ENCODE assay signal across 17 cellular contexts in the genomic region with DNA sequence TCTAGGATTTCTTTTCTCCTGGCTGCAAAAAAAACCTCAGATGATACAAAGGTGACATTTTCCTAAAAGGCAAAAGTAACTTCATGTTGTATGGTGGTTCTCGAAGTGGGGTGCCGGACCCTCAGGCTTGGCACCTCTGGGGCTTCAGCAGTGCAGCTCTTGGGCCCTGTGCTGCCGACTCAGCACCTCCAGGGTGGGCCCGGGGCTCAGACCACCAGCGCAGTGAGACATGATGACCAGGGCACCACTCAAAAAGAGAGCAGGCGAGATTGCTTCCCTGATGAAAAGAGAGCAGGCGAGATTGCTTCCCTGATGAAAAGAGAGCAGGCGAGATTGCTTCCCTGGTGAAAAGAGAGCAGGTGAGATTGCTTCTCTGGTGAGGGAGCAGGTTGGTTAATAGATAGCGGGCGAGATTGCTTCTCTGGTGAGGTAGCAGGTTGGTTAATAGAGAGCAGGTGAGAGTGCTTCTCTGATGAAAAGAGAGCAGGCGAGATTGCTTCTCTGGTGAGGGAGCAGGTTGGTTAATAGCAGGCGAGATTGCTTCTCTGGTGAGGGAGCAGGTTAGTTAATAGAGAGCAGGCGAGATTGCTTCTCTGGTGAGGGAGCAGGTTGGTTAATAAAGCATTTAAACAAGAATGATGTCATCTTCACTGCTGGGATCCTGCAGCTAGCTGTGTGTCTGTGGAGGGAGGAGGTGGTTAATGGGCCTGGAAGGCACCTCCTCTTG.
DNase-seq lines count a peak whose midpoint lies in the region; ATAC-seq, FAIRE-seq and TF ChIP-seq lines count a peak whose summit lies in the region.
"Had no signal": no experiment of that assay in that cellular context is flagged by ENCODE, and none has a peak within 500 bp of the region (broad histone marks: within the 10 kb centered on the region; RNA-seq: fewer than 3 reads in every experiment).

No MANE protein-coding gene starts in this region.

- no peak for TF ChIP-seq CTCF in VCaP (conservative IDR thresholded peaks at IDR 0.05)
- no peak for TF ChIP-seq CTCF in spleen (IDR thresholded peaks at IDR 0.05 in 8 of 11, conservative IDR thresholded peaks at IDR 0.05 in 3 of 11)

- no peaks in the 10 kb centered on the region for H3K27me3 ChIP-seq in spleen (replicated peaks in 1 of 7)
- H3K27me3 ChIP-seq in mesenchymal stem cell (ENCODE audit: control insufficient read depth in 1 of 2, insufficient read depth in 1 of 2, low read length in 2 of 2), result no peaks in the 10 kb centered on the region
- H3K27me3 ChIP-seq: ascending aorta, SJSA1 had no signal

- H4K91ac ChIP-seq in mesenchymal stem cell (ENCODE audit: low read length), result no peak overlapping the region

- H2BK120ac ChIP-seq in mesenchymal stem cell (ENCODE audit: low read depth, low read length), result no peak overlapping the region

- H2BK5ac ChIP-seq in mesenchymal stem cell (ENCODE audit: low read depth, low read length, poor library complexity, severe bottlenecking), result no peak overlapping the region

- ATAC-seq in activated naive CD8-positive, alpha-beta T cell treated with anti-CD3 and anti-CD28 coated beads, Interleukin-2, amount 10 ng/mL, durations not matched to agents 7 days and 5 days (ENCODE audit: low read depth), result no peak
- ATAC-seq in activated naive CD8-positive, alpha-beta T cell treated with anti-CD3 and anti-CD28 coated beads, Interleukin-2, amount 50 U/mL, for 24 hours, result no peak
- ATAC-seq: esophagus mucosa had no signal

- intact Hi-C loops in spleen (cut with DNase I; ENCODE audit: low total_unique reads), result no loop called here

- H3K4ac ChIP-seq in mesenchymal stem cell (ENCODE audit: low read depth in 1 of 2, low read length in 2 of 2), result no peak overlapping the region

- H3K36me3 ChIP-seq in spleen, result peaks cover 0 to 100% (median 84%) of the 10 kb centered on the region in 6 donors
- peaks cover 58 to 76% of the 10 kb centered on the region in 2 experiments for H3K36me3 ChIP-seq in mesenchymal stem cell (ENCODE audit: control insufficient read depth in 1 of 2, insufficient read depth in 2 of 2, low read depth in 1 of 2, low read length in 2 of 2)

- no peaks in the 10 kb centered on the region for H3K27me3 Mint-ChIP-seq in activated naive CD8-positive, alpha-beta T cell treated with anti-CD3 and anti-CD28 coated beads, Interleukin-2, amount 10 ng/mL, durations not matched to agents 7 days and 5 days
- H3K27me3 Mint-ChIP-seq in activated naive CD8-positive, alpha-beta T cell treated with anti-CD3 and anti-CD28 coated beads, Interleukin-2, amount 50 U/mL, for 24 hours, result no peaks in the 10 kb centered on the region

- no peak overlapping the region for H3K23ac ChIP-seq in mesenchymal stem cell (ENCODE audit: low read length in 2 of 2)

- H3K36me3 Mint-ChIP-seq in activated naive CD8-positive, alpha-beta T cell treated with anti-CD3 and anti-CD28 coated beads, Interleukin-2, amount 10 ng/mL, durations not matched to agents 7 days and 5 days, result peaks cover 21% of the 10 kb centered on the region
- H3K36me3 Mint-ChIP-seq in activated naive CD8-positive, alpha-beta T cell treated with anti-CD3 and anti-CD28 coated beads, Interleukin-2, amount 50 U/mL, for 24 hours (ENCODE audit: low read depth), result peaks cover 38% of the 10 kb centered on the region

- H3K27ac ChIP-seq in VCaP (peak overlapping the region; percentile 74), spleen (no peak overlapping the region), mesenchymal stem cell (ENCODE audit: low read length, poor library complexity, severe bottlenecking) (no peak overlapping the region)
- H3K27ac ChIP-seq: ascending aorta, prostate gland, SJSA1 had no signal

- H2AK5ac ChIP-seq in mesenchymal stem cell (ENCODE audit: low read length, severe bottlenecking), result no peak overlapping the region

- H3K9me3 ChIP-seq in spleen (peaks cover 0 to 6% (median under 1%) of the 10 kb centered on the region in 8 donors), mesenchymal stem cell (ENCODE audit: control insufficient read depth, low read length) (peaks cover 4% of the 10 kb centered on the region)
- H3K9me3 ChIP-seq: prostate gland had no signal

- no peak overlapping the region for H3K14ac ChIP-seq in mesenchymal stem cell (ENCODE audit: low read length in 2 of 2)

- no peak overlapping the region for H2BK15ac ChIP-seq in mesenchymal stem cell (ENCODE audit: low read depth, poor library complexity, severe bottlenecking)

- FAIRE-seq in GM12892 (lab: Jason Lieb, UNC), result no peak
- FAIRE-seq: islet of Langerhans had no signal

- DNase-seq in activated naive CD8-positive, alpha-beta T cell treated with anti-CD3 and anti-CD28 coated beads, Interleukin-2, amount 10 ng/mL, durations not matched to agents 7 days and 5 days, result peak; percentile 24
- no peak for DNase-seq in activated naive CD8-positive, alpha-beta T cell treated with anti-CD3 and anti-CD28 coated beads, Interleukin-2, amount 50 U/mL, for 24 hours
- peak; percentile 30 for DNase-seq in kidney tubule cell (ENCODE audit: low spot score)
- DNase-seq in spleen, result peak; percentile 38
- no peak for DNase-seq in mesenchymal stem cell
- DNase-seq in GM12892 (ENCODE audit: insufficient read length), result no peak
- DNase-seq in middle frontal gyrus (ENCODE audit: extremely low spot score, low spot score), result no peak
- DNase-seq: activated CD4-positive, alpha-beta T cell treated with anti-CD3 and anti-CD28 coated beads, Interleukin-2, amount 50 U/mL, for 1 hour; activated T-cell treated with anti-CD3 and anti-CD28 coated beads, Interleukin-2, amount 50 U/mL, for 72 hours; AML-193; NCI-H1105 treated with DMSO at 0.1 percent for 48 hours had no signal

- no peaks in the 10 kb centered on the region for H3K4me1 Mint-ChIP-seq in activated naive CD8-positive, alpha-beta T cell treated with anti-CD3 and anti-CD28 coated beads, Interleukin-2, amount 10 ng/mL, durations not matched to agents 7 days and 5 days
- H3K4me1 Mint-ChIP-seq in activated naive CD8-positive, alpha-beta T cell treated with anti-CD3 and anti-CD28 coated beads, Interleukin-2, amount 50 U/mL, for 24 hours, result no peaks in the 10 kb centered on the region

- no peak overlapping the region for H3K4me3 Mint-ChIP-seq in activated naive CD8-positive, alpha-beta T cell treated with anti-CD3 and anti-CD28 coated beads, Interleukin-2, amount 10 ng/mL, durations not matched to agents 7 days and 5 days
- no peak overlapping the region for H3K4me3 Mint-ChIP-seq in activated naive CD8-positive, alpha-beta T cell treated with anti-CD3 and anti-CD28 coated beads, Interleukin-2, amount 50 U/mL, for 24 hours
- H3K4me3 Mint-ChIP-seq: activated T-cell treated with anti-CD3 and anti-CD28 coated beads, Interleukin-2, amount 50 U/mL, for 72 hours had no signal

- POLR2A ChIA-PET in activated naive CD8-positive, alpha-beta T cell treated with anti-CD3 and anti-CD28 coated beads, Interleukin-2, amount 10 ng/mL, durations not matched to agents 7 days and 5 days (lab: Charles Lee), result no interaction called here

- 88 to 96% (median 95%) methylated on average over 13 of the region's 13 CpGs for WGBS in spleen, 5 donors
- WGBS in mesenchymal stem cell, result 94% methylated on average over 13 of the region's 13 CpGs

- TF ChIP-seq POLR2A in spleen (IDR thresholded peaks at IDR 0.05) (no peak), GM12892 (IDR thresholded peaks at IDR 0.05; ENCODE audit: low read depth, low read length) (no peak)

- no peak overlapping the region for H3K18ac ChIP-seq in mesenchymal stem cell (ENCODE audit: low read depth in 1 of 2, low read length in 2 of 2)

- H3K79me1 ChIP-seq in mesenchymal stem cell (replicated peaks; ENCODE audit: low read length, poor library complexity, severe bottlenecking), result peaks cover 3% of the 10 kb centered on the region

- H2AFZ ChIP-seq in mesenchymal stem cell (ENCODE audit: low read depth, low read length), result no peak overlapping the region

- no peak overlapping the region for H4K8ac ChIP-seq in mesenchymal stem cell (ENCODE audit: low read length)

- H3K4me1 ChIP-seq in spleen (no peaks in the 10 kb centered on the region), mesenchymal stem cell (ENCODE audit: control insufficient read depth, insufficient read depth, low read depth, low read length) (peaks cover 15% of the 10 kb centered on the region)
- H3K4me1 ChIP-seq: ascending aorta, prostate gland, SJSA1 had no signal

- no peak overlapping the region for H3K4me2 ChIP-seq in mesenchymal stem cell (ENCODE audit: low read length, poor library complexity, severe bottlenecking)

- peaks cover under 1% of the 10 kb centered on the region for H3K9me3 Mint-ChIP-seq in activated naive CD8-positive, alpha-beta T cell treated with anti-CD3 and anti-CD28 coated beads, Interleukin-2, amount 10 ng/mL, durations not matched to agents 7 days and 5 days
- H3K9me3 Mint-ChIP-seq in activated naive CD8-positive, alpha-beta T cell treated with anti-CD3 and anti-CD28 coated beads, Interleukin-2, amount 50 U/mL, for 24 hours, result peaks cover under 1% of the 10 kb centered on the region
- H3K9me3 Mint-ChIP-seq: activated T-cell treated with anti-CD3 and anti-CD28 coated beads, Interleukin-2, amount 50 U/mL, for 72 hours had no signal

- H3K9ac ChIP-seq in mesenchymal stem cell (ENCODE audit: low read length), result no peak overlapping the region

- H3K4me3 ChIP-seq in spleen, result no peak overlapping the region
- H3K4me3 ChIP-seq in mesenchymal stem cell (ENCODE audit: insufficient read depth in 1 of 2, low read depth in 1 of 2, low read length in 2 of 2), result no peak overlapping the region
- H3K4me3 ChIP-seq: ascending aorta, prostate gland, SJSA1 had no signal

- no peak overlapping the region for H3K27ac Mint-ChIP-seq in activated naive CD8-positive, alpha-beta T cell treated with anti-CD3 and anti-CD28 coated beads, Interleukin-2, amount 10 ng/mL, durations not matched to agents 7 days and 5 days
- H3K27ac Mint-ChIP-seq in activated naive CD8-positive, alpha-beta T cell treated with anti-CD3 and anti-CD28 coated beads, Interleukin-2, amount 50 U/mL, for 24 hours, result no peak overlapping the region
- H3K27ac Mint-ChIP-seq: activated T-cell treated with anti-CD3 and anti-CD28 coated beads, Interleukin-2, amount 50 U/mL, for 72 hours had no signal

- no peak overlapping the region for H2BK12ac ChIP-seq in mesenchymal stem cell (ENCODE audit: low read length in 2 of 2)

Comparison
In these comparisons a context has a peak if more than half of its experiments do, and no peak if none do; other contexts are left out.
1. DNase-seq: peak in activated naive CD8-positive, alpha-beta T cell treated with anti-CD3 and anti-CD28 coated beads, Interleukin-2, amount 10 ng/mL, durations not matched to agents 7 days and 5 days (single experiment), kidney tubule cell (single experiment) and spleen (single experiment); none in activated naive CD8-positive, alpha-beta T cell treated with anti-CD3 and anti-CD28 coated beads, Interleukin-2, amount 50 U/mL, for 24 hours (single experiment), mesenchymal stem cell (single experiment), GM12892 (single experiment) and middle frontal gyrus (single experiment).